Comparison of ENCODE assay signal across 8 cellular contexts in genomic region chr9:127347831-127348699, GRCh38. TPM values are rescaled to one million over a fixed set of nuclear protein-coding genes. Genes with fewer than 3 reads are reported as not detected.
DNase-seq lines count a peak whose midpoint lies in the region; ATAC-seq and TF ChIP-seq lines count a peak whose summit lies in the region.

No MANE protein-coding gene starts in this region.

- no peak overlapping the region for H3K9ac ChIP-seq in IMR-90 (ENCODE audit: low read depth, low read length)
- H3K9ac ChIP-seq in adipocyte (ENCODE audit: low read length): no peak overlapping the region

- peak; percentile 79 for TF ChIP-seq RAD21 in IMR-90 (IDR thresholded peaks at IDR 0.05; ENCODE audit: low read length)

- CTCF ChIA-PET in IMR-90 (lab: Yijun Ruan, JAX): interaction anchor here (0.7 to 1.4 kb wide), 7 partner anchors 11 to 147 kb away, joined by 3 to 6 read pairs (median 3); no protein-coding TSS in a partner anchor

- H3K56ac ChIP-seq in IMR-90 (ENCODE audit: extremely low read depth, insufficient read depth, low read length): no peak overlapping the region

- H3K4me2 ChIP-seq in IMR-90 (ENCODE audit: low read depth, low read length): no peak overlapping the region

- no peak overlapping the region for H2BK120ac ChIP-seq in IMR-90 (ENCODE audit: low read depth, low read length)

- H3K23ac ChIP-seq in IMR-90 (ENCODE audit: low read depth, low read length): no peak overlapping the region

- peak; percentile 95 for ATAC-seq in IMR-90 (ENCODE audit: low read depth)
- peak; percentile 69 for ATAC-seq in left colon

- DNase-seq in BE2C (peak; percentile 43), IMR-90 (peak; percentile 75), adipocyte (ENCODE audit: low read depth) (peak; percentile 71), left colon (no peak), foreskin melanocyte (no peak), NCI-H2081 (lab: John Stamatoyannopoulos, UW) (no peak)
- no peak for DNase-seq in activated CD4-positive, alpha-beta T cell treated with anti-CD3 and anti-CD28 coated beads, Interleukin-2, amount 50 U/mL, for 48 hours
- no peak for DNase-seq in activated CD4-positive, alpha-beta T cell treated with anti-CD3 and anti-CD28 coated beads for 4 hours

- no peak overlapping the region for H4K91ac ChIP-seq in IMR-90 (ENCODE audit: insufficient read depth, low read depth, low read length)

- no peak overlapping the region for H2AK9ac ChIP-seq in IMR-90 (replicated peaks; ENCODE audit: low read depth, low read length, poor library complexity)

- H3K4ac ChIP-seq in IMR-90 (ENCODE audit: low read depth, low read length): no peak overlapping the region

- POLR2A ChIA-PET in IMR-90 (lab: Charles Lee; ENCODE audit: unreplicated experiment): interaction anchor here (0.8 kb wide), 1 partner anchor 45 kb away, joined by 7 read pairs; no protein-coding TSS in a partner anchor

- TF ChIP-seq CTCF in BE2C (IDR thresholded peaks at IDR 0.05; ENCODE audit: low read depth, low read length) (peak; percentile 82), IMR-90 (conservative IDR thresholded peaks at IDR 0.05; ENCODE audit: low read depth, low read length) (peak; percentile 78)

- no peak overlapping the region for H4K8ac ChIP-seq in IMR-90 (ENCODE audit: low read depth in 2 of 2, low read length in 2 of 2)

- H2AFZ ChIP-seq in IMR-90 (replicated peaks; ENCODE audit: low read length, poor library complexity): no peak overlapping the region

- dilution Hi-C loops in IMR-90 (cut with HindIII; ENCODE audit: low sequenced_read_pairs, unreplicated experiment): no loop called here

- H3K18ac ChIP-seq in IMR-90 (ENCODE audit: low read depth, low read length): no peak overlapping the region

- no peak for TF ChIP-seq POLR2A in IMR-90 (IDR thresholded peaks at IDR 0.05; ENCODE audit: low read depth, low read length)

- H3K9me1 ChIP-seq in IMR-90 (ENCODE audit: insufficient read depth, low read length): no peaks in the 10 kb centered on the region; the same call in 1 of the 2 replicates

- peaks cover 16% of the 10 kb centered on the region for H3K36me3 ChIP-seq in BE2C
- no peaks in the 10 kb centered on the region for H3K36me3 ChIP-seq in IMR-90 (ENCODE audit: control insufficient read depth, insufficient read depth, low read length)
- H3K36me3 ChIP-seq in adipocyte (ENCODE audit: control insufficient read depth, insufficient read depth, low read length, severe bottlenecking): no peaks in the 10 kb centered on the region

- no peak overlapping the region for H2BK5ac ChIP-seq in IMR-90 (ENCODE audit: low read depth, low read length, poor library complexity, severe bottlenecking)

- no peaks in the 10 kb centered on the region for H3K79me1 ChIP-seq in IMR-90 (ENCODE audit: low read depth in 1 of 2, low read length in 2 of 2)

- in situ Hi-C loops in IMR-90 (cut with MboI; ENCODE audit: low sequenced_read_pairs): no loop called here

- no peak overlapping the region for H2BK15ac ChIP-seq in IMR-90 (ENCODE audit: low read depth, low read length)

- intact Hi-C loops in IMR-90 (cut with micrococcal nuclease): loop anchor here (1.0 to 2.0 kb wide), 3 partner anchors 134 to 407 kb away; no protein-coding TSS in a partner anchor
- intact Hi-C loops in left colon (cut with DNase I, micrococcal nuclease): no loop called here

- no TSS peak for BruUV-seq in IMR-90 (replicated peaks; lab: Mats Ljungman, UMichigan)

- no peak overlapping the region for H2AK5ac ChIP-seq in IMR-90 (ENCODE audit: low read depth, low read length)

- 90% methylated on average over 2 of the region's 7 CpGs; no CpG with 5 or more reads in 1 of the 2 experiments for WGBS in IMR-90 (ENCODE audit: extremely low coverage in 2 of 2, insufficient read length in 1 of 2), 2 experiments

- H3K9me3 ChIP-seq in BE2C (no peaks in the 10 kb centered on the region), IMR-90 (ENCODE audit: control insufficient read depth, insufficient read depth, low read length) (no peaks in the 10 kb centered on the region), adipocyte (ENCODE audit: control insufficient read depth, low read length) (no peaks in the 10 kb centered on the region)

- no peaks in the 10 kb centered on the region for H4K20me1 ChIP-seq in IMR-90 (ENCODE audit: insufficient read depth, low read length)

- no peaks in the 10 kb centered on the region for H3K27me3 ChIP-seq in BE2C
- H3K27me3 ChIP-seq in IMR-90 (ENCODE audit: control insufficient read depth, insufficient read depth, low read length): no peaks in the 10 kb centered on the region
- peaks cover 72% of the 10 kb centered on the region for H3K27me3 ChIP-seq in adipocyte (replicated peaks; ENCODE audit: control insufficient read depth, insufficient read depth, low read length)

- peaks cover 31% of the 10 kb centered on the region for H3K4me1 ChIP-seq in BE2C
- peaks cover 3% of the 10 kb centered on the region for H3K4me1 ChIP-seq in IMR-90 (ENCODE audit: control insufficient read depth, insufficient read depth, low read length)
- no peaks in the 10 kb centered on the region for H3K4me1 ChIP-seq in adipocyte (ENCODE audit: control insufficient read depth, insufficient read depth, low read length)

- H3K4me3 ChIP-seq in BE2C (ENCODE audit: low read depth, low read length) (no peak overlapping the region), IMR-90 (ENCODE audit: insufficient read depth, low read depth, low read length) (no peak overlapping the region), adipocyte (ENCODE audit: low read length) (no peak overlapping the region)

- no peak overlapping the region for H3K14ac ChIP-seq in IMR-90 (replicated peaks; ENCODE audit: low read depth, low read length)

- H4K5ac ChIP-seq in IMR-90 (ENCODE audit: low read depth, low read length): no peak overlapping the region

- no peak overlapping the region for H3K27ac ChIP-seq in IMR-90 (ENCODE audit: insufficient read depth, low read length)

- no peak overlapping the region for H2BK20ac ChIP-seq in IMR-90 (ENCODE audit: low read depth, low read length)

TF ChIP-seq in IMR-90, 13 proteins besides CTCF, POLR2A, EP300 and RAD21:
- TF ChIP-seq MAFK (IDR thresholded peaks at IDR 0.05; ENCODE audit: low read depth, low read length) (peak; percentile 99), MXI1 (IDR thresholded peaks at IDR 0.05; ENCODE audit: borderline replicate concordance, low read depth, low read length) (peak; percentile 22; the same call in 1 of the 2 replicates), BHLHE40 (IDR thresholded peaks at IDR 0.05; ENCODE audit: low read depth, low read length) (0 out of 2 replicates have a peak, but pooled peaks have one; percentile 8), CEBPB (IDR thresholded peaks at IDR 0.05; ENCODE audit: low read depth, low read length) (no peak), USF2 (IDR thresholded peaks at IDR 0.05; ENCODE audit: low read depth, low read length) (no peak), SMC3 (IDR thresholded peaks at IDR 0.05; ENCODE audit: low read depth, low read length) (peak; percentile 70)
TF ChIP-seq in IMR-90: peak in this region for 4.

RNA-seq across cellular contexts. Expression of gene SLC2A8, which starts 48.9 kb away (rescaled TPM):
- polyA plus RNA-seq in BE2C (2012; ENCODE audit: insufficient read depth, insufficient read length, low read depth): 39.2 TPM
- total RNA-seq in IMR-90 (2012; rRNA removed): 6.4 and 9.0 TPM in 2 replicates
- 12.0 and 13.2 TPM in 2 replicates for polyA plus RNA-seq in IMR-90 (2012; rRNA removed)
- polyA plus RNA-seq in IMR-90 (2012; cell fraction: cytosol; rRNA removed): 4.0 and 12.6 TPM in 2 replicates
- 17.6 and 48.8 TPM in 2 replicates for polyA plus RNA-seq in IMR-90 (2012; cell fraction: nucleus; rRNA removed; ENCODE audit: low replicate concordance)
- total RNA-seq in left colon: 10 to 100 TPM; 18.1 to 28.6 TPM

Comparison
In these comparisons a context has a peak if more than half of its experiments do, and no peak if none do; other contexts are left out.
1. DNase-seq: peak in BE2C (single experiment), IMR-90 (single experiment) and adipocyte (single experiment); none in left colon (0 of 2), foreskin melanocyte (single experiment), activated CD4-positive, alpha-beta T cell treated with anti-CD3 and anti-CD28 coated beads, Interleukin-2, amount 50 U/mL, for 48 hours (0 of 2), NCI-H2081 (0 of 2) and activated CD4-positive, alpha-beta T cell treated with anti-CD3 and anti-CD28 coated beads for 4 hours (0 of 2).